Comparison of ENCODE assay signal across 16 cellular contexts in genomic region chr2:136013286-136013685, GRCh38. TPM values are rescaled to one million over a fixed set of nuclear protein-coding genes. Genes with fewer than 3 reads are reported as not detected.
DNase-seq lines count a peak whose midpoint lies in the region; TF ChIP-seq lines count a peak whose summit lies in the region.
"Had no signal": no experiment of that assay in that cellular context is flagged by ENCODE, and none has a peak within 500 bp of the region (broad histone marks: within the 10 kb centered on the region; RNA-seq: fewer than 3 reads in every experiment).

No MANE protein-coding gene starts in this region.

- H3K79me2 ChIP-seq in MM.1S (ENCODE audit: low read length): no peaks in the 10 kb centered on the region

- peaks cover 25% of the 10 kb centered on the region for H3K4me1 ChIP-seq in MM.1S (ENCODE audit: low read length)
- no peaks in the 10 kb centered on the region for H3K4me1 ChIP-seq in endodermal cell (ENCODE audit: control insufficient read depth, insufficient read depth, low read length)
- H3K4me1 ChIP-seq in spleen: peaks cover 13 to 97% (median 37%) of the 10 kb centered on the region in 6 donors

- H3K4me2 ChIP-seq in MM.1S (ENCODE audit: low read depth, low read length): peak overlapping the region; percentile 21
- H3K4me2 ChIP-seq: KMS-11 had no signal

- no peak for TF ChIP-seq POLR2A in spleen (IDR thresholded peaks at IDR 0.05)

- H3F3A ChIP-seq in MM.1S (ENCODE audit: insufficient read depth, low read length): no peaks in the 10 kb centered on the region

- H3K36me3 ChIP-seq in MM.1S (replicated peaks; ENCODE audit: insufficient read depth, low read length) (no peaks in the 10 kb centered on the region), endodermal cell (ENCODE audit: control insufficient read depth, insufficient read depth, low read length) (no peaks in the 10 kb centered on the region), spleen (no peaks in the 10 kb centered on the region)

- no peak overlapping the region for H3K27ac Mint-ChIP-seq in endodermal cell

- 83% methylated on average over 1 of the region's 1 CpG; no CpG with 5 or more reads in 1 of the 2 experiments for WGBS in endodermal cell (ENCODE audit: insufficient coverage in 1 of 2, insufficient read length in 1 of 2), 2 experiments
- WGBS in spleen, 5 donors: 18 to 41% (median 32%) methylated on average over 1 of the region's 1 CpG

- H3K4me3 Mint-ChIP-seq in endodermal cell: no peak overlapping the region

- no peaks in the 10 kb centered on the region for H3K9me3 Mint-ChIP-seq in endodermal cell

- H3K9ac ChIP-seq in MM.1S (ENCODE audit: low read length): no peak overlapping the region
- H3K9ac ChIP-seq in endodermal cell (ENCODE audit: extremely low read depth, low read length, poor library complexity, severe bottlenecking): no peak overlapping the region
- H3K9ac ChIP-seq: KMS-11 had no signal

- peaks cover 12% of the 10 kb centered on the region for H3K4me1 Mint-ChIP-seq in endodermal cell

- H3K4me3 ChIP-seq in MM.1S (ENCODE audit: low read length): no peak overlapping the region
- H3K4me3 ChIP-seq in endodermal cell (ENCODE audit: low read length): no peak overlapping the region
- peak overlapping the region in 1 of 8 donors; percentile 29 for H3K4me3 ChIP-seq in spleen

- H3K27me3 ChIP-seq in MM.1S (replicated peaks; ENCODE audit: insufficient read depth, low read length): no peaks in the 10 kb centered on the region
- no peaks in the 10 kb centered on the region for H3K27me3 ChIP-seq in endodermal cell (ENCODE audit: control insufficient read depth, insufficient read depth, low read length, poor library complexity, severe bottlenecking)
- H3K27me3 ChIP-seq in spleen (replicated peaks in 1 of 7): no peaks in the 10 kb centered on the region

- no peaks in the 10 kb centered on the region for H3K36me3 Mint-ChIP-seq in endodermal cell (ENCODE audit: low read depth)

- intact Hi-C loops in spleen (cut with DNase I; ENCODE audit: low total_unique reads): no loop called here

- H4K20me1 ChIP-seq in MM.1S (ENCODE audit: insufficient read depth, low read length): no peaks in the 10 kb centered on the region

- TF ChIP-seq CTCF in MM.1S (IDR thresholded peaks at IDR 0.05; ENCODE audit: low read length): no peak
- TF ChIP-seq CTCF in endodermal cell (conservative IDR thresholded peaks at IDR 0.05): no peak
- no peak for TF ChIP-seq CTCF in spleen (IDR thresholded peaks at IDR 0.05 in 8 of 11, conservative IDR thresholded peaks at IDR 0.05 in 3 of 11)

- H3K27ac ChIP-seq in MM.1S (ENCODE audit: low read length): peak overlapping the region; percentile 19; the same call in 1 of the 2 replicates
- no peak overlapping the region for H3K27ac ChIP-seq in endodermal cell (ENCODE audit: low read depth, low read length)
- H3K27ac ChIP-seq in spleen: peak overlapping the region in 6 of 8 donors; percentile 16 to 80 (median 60)
- H3K27ac ChIP-seq: KMS-11 had no signal

- H3K9me2 ChIP-seq in MM.1S (replicated peaks; ENCODE audit: insufficient read depth, low read length): no peaks in the 10 kb centered on the region

- no peaks in the 10 kb centered on the region for H3K27me3 Mint-ChIP-seq in endodermal cell (ENCODE audit: insufficient read depth)

- peak; percentile 2 to 49 for DNase-seq in NOMO-1 (lab: John Stamatoyannopoulos, UW; ENCODE audit: unreplicated experiment in 2 of 2)
- DNase-seq in NOMO-1 treated with dmso at 0.1 percent for 144 hours (lab: John Stamatoyannopoulos, UW; ENCODE audit: unreplicated experiment): no peak
- peak; percentile 85 for DNase-seq in MM.1S
- DNase-seq in endodermal cell: peak; percentile 61
- DNase-seq in spleen: no peak
- no peak for DNase-seq in NCI-H82 treated with DMSO at 0.1 percent for 48 hours (lab: John Stamatoyannopoulos, UW; ENCODE audit: unreplicated experiment)
- DNase-seq in NCI-H748 treated with DMSO at 0.1 percent for 48 hours (lab: John Stamatoyannopoulos, UW): no peak
- no peak for DNase-seq in activated CD4-positive, CD25-positive, alpha-beta regulatory T cell treated with anti-CD3 and anti-CD28 coated beads, Interleukin-2, amount 50 U/mL, for 72 hours
- DNase-seq: 8988T, DND-41, NCI-H1436 treated with DMSO at 0.1 percent for 48 hours, NCI-H2029 treated with DMSO at 0.1 percent for 48 hours, NCI-H510A, OCI-M1, SHP77 treated with DMSO at 0.1 percent for 48 hours had no signal

- no peak overlapping the region for H2AFZ ChIP-seq in MM.1S (ENCODE audit: low read length)

- H3K9me3 ChIP-seq in MM.1S (replicated peaks; ENCODE audit: insufficient read depth, low read length): no peaks in the 10 kb centered on the region
- H3K9me3 ChIP-seq in endodermal cell (ENCODE audit: control insufficient read depth, low read length): no peaks in the 10 kb centered on the region
- H3K9me3 ChIP-seq in spleen: no peaks in the 10 kb centered on the region

RNA-seq across cellular contexts. Expression of gene DARS1, which starts 27.9 kb away (rescaled TPM):
- total RNA-seq in endodermal cell (10 to 100 TPM; 70.5 to 75.9 TPM), spleen (10 to 100 TPM; 56.2 to 72.8 (median 64.3) TPM)
- 107 TPM for polyA plus RNA-seq in endodermal cell (2013, experiment 1 of 2)
- 103 TPM for polyA plus RNA-seq in endodermal cell (2013, experiment 2 of 2)
- polyA plus RNA-seq in spleen: 10 to 100 TPM; 65.1 to 88.6 (median 72.1) TPM

Comparison
In these comparisons a context has a peak if more than half of its experiments do, and no peak if none do; other contexts are left out.
1. DNase-seq: peak in NOMO-1 (2 of 2), MM.1S (single experiment) and endodermal cell (single experiment); none in NOMO-1 treated with dmso at 0.1 percent for 144 hours (single experiment), spleen (single experiment), NCI-H82 treated with DMSO at 0.1 percent for 48 hours (single experiment), NCI-H748 treated with DMSO at 0.1 percent for 48 hours (single experiment) and activated CD4-positive, CD25-positive, alpha-beta regulatory T cell treated with anti-CD3 and anti-CD28 coated beads, Interleukin-2, amount 50 U/mL, for 72 hours (single experiment).